In genomic region chr14:98189077-98189476, GRCh38 we compare ENCODE assay signal across 13 cellular contexts.
DNase-seq lines count a peak whose midpoint lies in the region; ATAC-seq and TF ChIP-seq lines count a peak whose summit lies in the region.
"Had no signal": no experiment of that assay in that cellular context is flagged by ENCODE, and none has a peak within 500 bp of the region (broad histone marks: within the 10 kb centered on the region; RNA-seq: fewer than 3 reads in every experiment).

No MANE protein-coding gene starts in this region.

- H3K27ac ChIP-seq in spleen (peak overlapping the region; percentile 54 to 89 (median 78)), neural progenitor cell (no peak overlapping the region)
- H3K27ac ChIP-seq: thoracic aorta had no signal

- no peaks in the 10 kb centered on the region for H3K36me3 ChIP-seq in spleen
- H3K36me3 ChIP-seq in neural progenitor cell, result no peaks in the 10 kb centered on the region
- H3K36me3 ChIP-seq: thoracic aorta had no signal

- no peaks in the 10 kb centered on the region for H3K79me2 ChIP-seq in neural progenitor cell (ENCODE audit: low read depth)

- TF ChIP-seq CTCF in spleen (IDR thresholded peaks at IDR 0.05 in 8 of 11, conservative IDR thresholded peaks at IDR 0.05 in 3 of 11) (no peak), neural progenitor cell (IDR thresholded peaks at IDR 0.05) (no peak)

- peaks cover 88% of the 10 kb centered on the region for H3K4me1 Mint-ChIP-seq in activated naive CD8-positive, alpha-beta T cell treated with anti-CD3 and anti-CD28 coated beads, Interleukin-2, amount 10 ng/mL, durations not matched to agents 7 days and 5 days
- H3K4me1 Mint-ChIP-seq in neural progenitor cell, result no peaks in the 10 kb centered on the region

- H3F3A ChIP-seq in neural progenitor cell (ENCODE audit: low read depth), result no peaks in the 10 kb centered on the region

- no peaks in the 10 kb centered on the region for H3K27me3 Mint-ChIP-seq in activated naive CD8-positive, alpha-beta T cell treated with anti-CD3 and anti-CD28 coated beads, Interleukin-2, amount 10 ng/mL, durations not matched to agents 7 days and 5 days
- no peaks in the 10 kb centered on the region for H3K27me3 Mint-ChIP-seq in neural progenitor cell (ENCODE audit: insufficient read depth, low read depth)

- H3K9me3 Mint-ChIP-seq in activated naive CD8-positive, alpha-beta T cell treated with anti-CD3 and anti-CD28 coated beads, Interleukin-2, amount 10 ng/mL, durations not matched to agents 7 days and 5 days, result no peaks in the 10 kb centered on the region
- no peaks in the 10 kb centered on the region for H3K9me3 Mint-ChIP-seq in neural progenitor cell

- H3K9me3 ChIP-seq in spleen, result no peaks in the 10 kb centered on the region
- no peaks in the 10 kb centered on the region for H3K9me3 ChIP-seq in neural progenitor cell (ENCODE audit: low read depth)
- H3K9me3 ChIP-seq: thoracic aorta had no signal

- H3K9ac ChIP-seq in neural progenitor cell, result no peak overlapping the region

- no peak overlapping the region for H3K4me3 ChIP-seq in spleen
- H3K4me3 ChIP-seq in neural progenitor cell, result no peak overlapping the region
- H3K4me3 ChIP-seq: thoracic aorta had no signal

- peaks cover 0 to 12% (median 0%) of the 10 kb centered on the region in 6 donors for H3K4me1 ChIP-seq in spleen
- H3K4me1 ChIP-seq in neural progenitor cell, result no peaks in the 10 kb centered on the region

- peaks cover 6% of the 10 kb centered on the region for H3K36me3 Mint-ChIP-seq in activated naive CD8-positive, alpha-beta T cell treated with anti-CD3 and anti-CD28 coated beads, Interleukin-2, amount 10 ng/mL, durations not matched to agents 7 days and 5 days
- no peaks in the 10 kb centered on the region for H3K36me3 Mint-ChIP-seq in neural progenitor cell

- H4K20me1 ChIP-seq in neural progenitor cell (ENCODE audit: low read depth), result no peaks in the 10 kb centered on the region

- H3K27ac Mint-ChIP-seq in activated naive CD8-positive, alpha-beta T cell treated with anti-CD3 and anti-CD28 coated beads, Interleukin-2, amount 10 ng/mL, durations not matched to agents 7 days and 5 days, result peak overlapping the region; percentile 97
- H3K27ac Mint-ChIP-seq in neural progenitor cell, result no peak overlapping the region

- H3K4me3 Mint-ChIP-seq in activated naive CD8-positive, alpha-beta T cell treated with anti-CD3 and anti-CD28 coated beads, Interleukin-2, amount 10 ng/mL, durations not matched to agents 7 days and 5 days, result peak overlapping the region; percentile 75
- no peak overlapping the region for H3K4me3 Mint-ChIP-seq in neural progenitor cell

- H2AFZ ChIP-seq in neural progenitor cell (replicated peaks), result no peak overlapping the region

- intact Hi-C loops in spleen (cut with DNase I; ENCODE audit: low total_unique reads), result no loop called here

- DNase-seq in activated CD4-positive, alpha-beta T cell treated with anti-CD3 and anti-CD28 coated beads for 4 hours, result peak; percentile 39 to 41
- DNase-seq in activated CD4-positive, alpha-beta T cell treated with anti-CD3 and anti-CD28 coated beads for 1 hour, result no peak
- peak; percentile 72 for DNase-seq in NCI-H2029 treated with DMSO at 0.1 percent for 48 hours (lab: John Stamatoyannopoulos, UW)
- no peak for DNase-seq in activated naive CD8-positive, alpha-beta T cell treated with anti-CD3 and anti-CD28 coated beads, Interleukin-2, amount 10 ng/mL, durations not matched to agents 7 days and 5 days
- no peak for DNase-seq in spleen
- no peak for DNase-seq in SIG-M5 treated with dmso at 0.1 percent for 504 hours (lab: John Stamatoyannopoulos, UW; ENCODE audit: unreplicated experiment)
- no peak for DNase-seq in neural progenitor cell (ENCODE audit: low spot score)
- DNase-seq: ACHN, aorta, Calu3, mesenchymal stem cell had no signal

- H3K27me3 ChIP-seq in spleen (replicated peaks in 1 of 7) (no peaks in the 10 kb centered on the region), neural progenitor cell (no peaks in the 10 kb centered on the region)

- 77 to 88% (median 86%) methylated on average over 1 of the region's 1 CpG for WGBS in spleen, 5 donors

- TF ChIP-seq POLR2A in spleen (IDR thresholded peaks at IDR 0.05), result no peak

- H3K4me2 ChIP-seq in neural progenitor cell, result no peak overlapping the region

- peak; percentile 54 for ATAC-seq in activated naive CD8-positive, alpha-beta T cell treated with anti-CD3 and anti-CD28 coated beads, Interleukin-2, amount 10 ng/mL, durations not matched to agents 7 days and 5 days (ENCODE audit: low read depth)
- no peak for ATAC-seq in GM19452 (IDR thresholded peaks at IDR 0.05; ENCODE audit: unreplicated experiment)

- POLR2A ChIA-PET in activated naive CD8-positive, alpha-beta T cell treated with anti-CD3 and anti-CD28 coated beads, Interleukin-2, amount 10 ng/mL, durations not matched to agents 7 days and 5 days (lab: Charles Lee), result interaction anchor here (0.6 to 14.9 kb wide), 18 partner anchors 9 to 1085 kb away, joined by 3 to 101 read pairs (median 4); partner anchors contain the start of gene BCL11B

Comparison
In these comparisons a context has a peak if more than half of its experiments do, and no peak if none do; other contexts are left out.
1. DNase-seq: peak in activated CD4-positive, alpha-beta T cell treated with anti-CD3 and anti-CD28 coated beads for 4 hours (2 of 2) and NCI-H2029 treated with DMSO at 0.1 percent for 48 hours (single experiment); none in activated CD4-positive, alpha-beta T cell treated with anti-CD3 and anti-CD28 coated beads for 1 hour (single experiment), activated naive CD8-positive, alpha-beta T cell treated with anti-CD3 and anti-CD28 coated beads, Interleukin-2, amount 10 ng/mL, durations not matched to agents 7 days and 5 days (single experiment), spleen (single experiment), SIG-M5 treated with dmso at 0.1 percent for 504 hours (single experiment) and neural progenitor cell (single experiment).